In the genomic region with DNA sequence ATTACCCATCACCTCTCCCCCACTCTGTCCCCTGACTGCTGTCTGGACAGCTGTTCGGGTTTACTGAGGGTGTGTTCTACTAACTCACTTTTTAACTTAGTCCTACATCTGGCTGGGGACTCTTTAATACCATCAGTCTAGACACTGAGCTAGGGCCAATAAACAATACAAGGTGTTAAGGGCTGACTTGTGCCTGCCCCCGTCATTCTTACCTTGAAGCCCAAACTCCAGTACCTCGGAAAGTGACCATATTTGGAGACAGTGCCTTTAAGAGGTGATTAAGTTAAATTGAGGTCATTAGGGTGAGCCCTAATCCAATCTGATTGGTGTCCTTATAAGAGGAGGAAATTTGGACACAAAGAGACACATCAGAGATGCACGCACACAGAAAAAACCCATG, we compare ENCODE assay signal across 8 cellular contexts. TPM values are rescaled to one million over a fixed set of nuclear protein-coding genes. Genes with fewer than 3 reads are reported as not detected.
"Had no signal": no experiment of that assay in that cellular context is flagged by ENCODE, and none has a peak within 500 bp of the region (broad histone marks: within the 10 kb centered on the region; RNA-seq: fewer than 3 reads in every experiment).

No MANE protein-coding gene starts in this region.

- H3K9ac ChIP-seq: GM23248 had no signal

- H3K36me3 ChIP-seq: HAP-1 had no signal

- H3K4me1 ChIP-seq: HAP-1 had no signal

- H3K9me3 ChIP-seq: HAP-1 had no signal

- H3K27ac ChIP-seq: GM23248, HL-60 had no signal

- H3K4me3 ChIP-seq: GM23248, HAP-1 had no signal

- DNase-seq: GM23248, GOT3, H7, HFFc6, IMR-90 had no signal

RNA-seq across cellular contexts. Expression of gene STEAP1B, which starts 35.7 kb away (rescaled TPM):
- total RNA-seq: HepG2 had no signal
- polyA plus RNA-seq: HepG2 had no signal
